ENCODE assay signal across 1 cellular context in genomic region chr2:102230410-102230909, GRCh38.
A peak's percentile ranks its signal among the peaks of the same experiment; 100 is the strongest.
TF ChIP-seq lines count a peak whose summit lies in the region.

No MANE protein-coding gene starts in this region.

TF ChIP-seq in HepG2, 621 proteins besides CTCF, POLR2A, EP300 and RAD21 (continued from another document):
- TF ChIP-seq ZBTB26 (CRISPR knock-in tag; IDR thresholded peaks at IDR 0.05; ENCODE audit: borderline replicate concordance) (0 out of 2 replicates have a peak, but pooled peaks have one; percentile 40), IRF9 (CRISPR knock-in tag; IDR thresholded peaks at IDR 0.05; ENCODE audit: borderline replicate concordance) (no peak), SRSF9 (IDR thresholded peaks at IDR 0.05; ENCODE audit: borderline replicate concordance, insufficient read depth, low read depth, low read length, poor library complexity, severe bottlenecking) (no peak), ZNF564 (CRISPR knock-in tag; IDR thresholded peaks at IDR 0.05) (no peak)
